ENCODE assay signal across 19 cellular contexts in the genomic region with DNA sequence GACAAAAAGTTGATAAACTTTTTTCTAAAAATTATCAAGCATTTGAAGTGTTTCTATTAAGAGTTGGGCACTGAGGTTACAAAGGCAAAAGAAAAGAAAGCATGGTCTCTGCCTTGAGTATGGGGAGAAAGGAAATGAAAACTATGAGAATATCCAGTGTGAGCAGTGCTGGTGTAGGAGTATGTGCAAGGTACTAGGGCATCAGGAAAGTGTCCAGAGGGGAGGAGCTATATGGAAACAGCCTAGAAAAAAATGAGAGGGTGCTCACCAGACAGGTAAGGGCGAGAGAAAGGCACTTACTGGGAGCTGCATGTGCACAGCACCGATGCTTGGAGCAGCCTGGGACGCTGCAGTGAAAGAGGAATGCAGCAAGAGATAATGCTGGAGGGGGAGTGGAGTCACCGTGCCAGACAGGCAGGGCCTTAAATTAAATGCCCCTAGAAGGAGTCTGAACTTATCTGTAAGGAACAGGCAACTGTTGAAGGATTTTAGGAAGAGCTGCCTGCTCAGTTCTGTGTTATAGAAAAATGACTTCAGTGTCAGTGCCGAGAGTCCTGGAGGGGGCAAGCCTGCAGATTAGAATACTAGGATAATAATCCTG. TPM values are rescaled to one million over a fixed set of nuclear protein-coding genes. Genes with fewer than 3 reads are reported as not detected.
"Had no signal": no experiment of that assay in that cellular context is flagged by ENCODE, and none has a peak within 500 bp of the region (broad histone marks: within the 10 kb centered on the region; RNA-seq: fewer than 3 reads in every experiment).

No MANE protein-coding gene starts in this region.

- H3K4me3 ChIP-seq: esophagus squamous epithelium, lower lobe of right lung, psoas muscle, sigmoid colon, suprapubic skin, upper lobe of left lung had no signal

- H3K4me3 Mint-ChIP-seq: activated naive CD8-positive, alpha-beta T cell; nephron had no signal

- H3K4me1 ChIP-seq: esophagus squamous epithelium, lower lobe of right lung, psoas muscle, sigmoid colon, suprapubic skin, upper lobe of left lung had no signal

- H3K4me1 Mint-ChIP-seq: nephron had no signal

- H3K27ac Mint-ChIP-seq: activated naive CD8-positive, alpha-beta T cell had no signal

- ATAC-seq: lower lobe of right lung; psoas muscle; stimulated activated naive CD8-positive, alpha-beta T cell treated with anti-CD3 and anti-CD28 coated beads, Interleukin-15, Interleukin-2, amounts not matched to agents 100 U/mL and 50 U/mL, for 24 hours had no signal

- H3K9me3 ChIP-seq: esophagus squamous epithelium, lower lobe of right lung, psoas muscle, sigmoid colon, suprapubic skin, upper lobe of left lung had no signal

- H3K36me3 ChIP-seq: esophagus squamous epithelium, lower lobe of right lung, sigmoid colon, suprapubic skin, upper lobe of left lung had no signal

- H3K27me3 ChIP-seq: esophagus squamous epithelium, sigmoid colon, suprapubic skin, upper lobe of left lung had no signal

- DNase-seq: activated CD4-positive, alpha-beta T cell treated with anti-CD3 and anti-CD28 coated beads, Interleukin-2, amount 50 U/mL, for 1 hour; activated CD4-positive, CD25-positive, alpha-beta regulatory T cell; activated effector memory CD4-positive, alpha-beta T cell treated with Interleukin-2 at 50 U/mL for 16 hours; activated T-cell treated with anti-CD3 and anti-CD28 coated beads for 4 hours; esophagus squamous epithelium; foreskin melanocyte; head of caudate nucleus; lower lobe of right lung; psoas muscle; sigmoid colon; stimulated activated CD4-positive, alpha-beta T cell treated with anti-CD3 and anti-CD28 coated beads, Interleukin-12 subunit alpha, Interleukin-12 subunit beta, amount 100 ng/mL, for 4 hours; stimulated activated naive CD8-positive, alpha-beta T cell treated with anti-CD3 and anti-CD28 coated beads, Interleukin-15, Interleukin-2, amounts not matched to agents 100 U/mL and 50 U/mL, for 24 hours; T1000; upper lobe of left lung had no signal

- H3K27ac ChIP-seq: esophagus squamous epithelium, lower lobe of right lung, psoas muscle, sigmoid colon, suprapubic skin, upper lobe of left lung had no signal

RNA-seq across cellular contexts. Expression of gene TSSK1B, which starts 39.4 kb away (rescaled TPM):
- total RNA-seq: activated CD8-positive, alpha-beta memory T cell treated with anti-CD3 and anti-CD28 coated beads for 36 hours; lower lobe of right lung; psoas muscle; sigmoid colon; SK-MEL-5 had no signal
- polyA plus RNA-seq: psoas muscle, sigmoid colon had no signal
